8 cellular contexts compared by ENCODE assay signal in genomic region chr10:112950714-112951348, GRCh38. TPM values are rescaled to one million over a fixed set of nuclear protein-coding genes. Genes with fewer than 3 reads are reported as not detected.
DNase-seq lines count a peak whose midpoint lies in the region; ATAC-seq, FAIRE-seq and TF ChIP-seq lines count a peak whose summit lies in the region.

No MANE protein-coding gene starts in this region.

- WGBS in spleen, 5 donors: 0 to 2% (median 1%) methylated on average over 44 to 54 of the region's 54 CpGs

- H3K4me2 ChIP-seq in GM23338: peak overlapping the region; percentile 87
- peak overlapping the region; percentile 75 for H3K4me2 ChIP-seq in PC-9
- peak overlapping the region; percentile 92 for H3K4me2 ChIP-seq in astrocyte (ENCODE audit: low read length)

- H3K27me3 Mint-ChIP-seq in GM23338 (ENCODE audit: insufficient read depth, low read depth, poor library complexity) (peaks cover 11% of the 10 kb centered on the region), astrocyte (ENCODE audit: low read depth, unreplicated experiment) (no peaks in the 10 kb centered on the region)

- H3K9me3 Mint-ChIP-seq in GM23338 (peaks cover 3% of the 10 kb centered on the region; the same call in 1 of the 3 replicates), astrocyte (ENCODE audit: unreplicated experiment) (no peaks in the 10 kb centered on the region)

- H2AFZ ChIP-seq in GM23338 (no peak overlapping the region), PC-9 (no peak overlapping the region), astrocyte (ENCODE audit: low read depth, low read length) (no peak overlapping the region)

- DNase-seq in GM23338 (ENCODE audit: low spot score): peak; percentile 56
- DNase-seq in PC-9: peak in 1 of 2 experiments; percentile 11
- peak; percentile 15 for DNase-seq in astrocyte (ENCODE audit: low read depth)
- peak; percentile 80 for DNase-seq in spleen
- DNase-seq in DMS153 treated with DMSO at 0.1 percent for 48 hours (lab: John Stamatoyannopoulos, UW; ENCODE audit: unreplicated experiment): no peak
- no peak for DNase-seq in islet precursor cell

- ATAC-seq in GM23338: no peak
- ATAC-seq in HG03280 (IDR thresholded peaks at IDR 0.05; ENCODE audit: unreplicated experiment): no peak

- no peak for TF ChIP-seq POLR2A in spleen (IDR thresholded peaks at IDR 0.05)

- no peak for FAIRE-seq in astrocyte (lab: Jason Lieb, UNC)

- H3K79me2 ChIP-seq in GM23338 (replicated peaks; ENCODE audit: insufficient read depth) (peaks cover 50% of the 10 kb centered on the region), PC-9 (ENCODE audit: low read depth) (peaks cover 48% of the 10 kb centered on the region), astrocyte (ENCODE audit: insufficient read depth, low read length) (peaks cover 47% of the 10 kb centered on the region)

- H3K4me1 Mint-ChIP-seq in GM23338: peaks cover 53% of the 10 kb centered on the region
- H3K4me1 Mint-ChIP-seq in astrocyte (ENCODE audit: low read depth, unreplicated experiment): peaks cover 10% of the 10 kb centered on the region

- H3K27me3 ChIP-seq in GM23338 (ENCODE audit: insufficient read depth): no peaks in the 10 kb centered on the region
- no peaks in the 10 kb centered on the region for H3K27me3 ChIP-seq in PC-9 (ENCODE audit: insufficient read depth, low read depth)
- H3K27me3 ChIP-seq in astrocyte (ENCODE audit: insufficient read depth, low read length): no peaks in the 10 kb centered on the region
- H3K27me3 ChIP-seq in spleen (replicated peaks in 1 of 7): peaks cover 0 to 55% (median 15%) of the 10 kb centered on the region in 7 donors

- H3K9me3 ChIP-seq in PC-9 (ENCODE audit: insufficient read depth, low read depth) (no peaks in the 10 kb centered on the region), astrocyte (ENCODE audit: insufficient read depth, low read depth, low read length) (no peaks in the 10 kb centered on the region), iPS-18c (ENCODE audit: control insufficient read depth, insufficient read depth, low read length) (no peaks in the 10 kb centered on the region), spleen (no peaks in the 10 kb centered on the region)

- TSS peak; percentile 25 for BruUV-seq in PC-9 (replicated peaks; lab: Mats Ljungman, UMichigan)

- H3K4me1 ChIP-seq in GM23338 (ENCODE audit: insufficient read depth) (peaks cover 46% of the 10 kb centered on the region), PC-9 (replicated peaks; ENCODE audit: insufficient read depth) (peaks cover 28% of the 10 kb centered on the region), astrocyte (ENCODE audit: insufficient read depth, low read length) (peaks cover 23% of the 10 kb centered on the region), spleen (peaks cover 6 to 76% (median 39%) of the 10 kb centered on the region in 6 donors)

- POLR2A ChIA-PET in PC-9 (lab: Charles Lee; ENCODE audit: unreplicated experiment): interaction anchor here (0.8 kb wide), 1 partner anchor 454 kb away, joined by 9 read pairs; no protein-coding TSS in a partner anchor

- peaks cover 27% of the 10 kb centered on the region for H3K36me3 Mint-ChIP-seq in GM23338 (ENCODE audit: low read depth)
- peaks cover 10% of the 10 kb centered on the region for H3K36me3 Mint-ChIP-seq in astrocyte (ENCODE audit: low read depth, unreplicated experiment)

- H4K20me1 ChIP-seq in GM23338 (replicated peaks; ENCODE audit: insufficient read depth) (no peaks in the 10 kb centered on the region), PC-9 (ENCODE audit: insufficient read depth) (no peaks in the 10 kb centered on the region), astrocyte (ENCODE audit: insufficient read depth, low read length) (peaks cover 4% of the 10 kb centered on the region)

- TF ChIP-seq CTCF in GM23338 (conservative IDR thresholded peaks at IDR 0.05; ENCODE audit: low read depth in 2 of 2): no peak
- no peak for TF ChIP-seq CTCF in PC-9 (conservative IDR thresholded peaks at IDR 0.05)
- no peak for TF ChIP-seq CTCF in astrocyte (IDR thresholded peaks at IDR 0.05; ENCODE audit: insufficient read depth, low read depth, low read length)
- TF ChIP-seq CTCF in spleen (IDR thresholded peaks at IDR 0.05 in 8 of 11, conservative IDR thresholded peaks at IDR 0.05 in 3 of 11): no peak

- intact Hi-C loops in PC-9 (cut with micrococcal nuclease; ENCODE audit: unreplicated experiment): loop anchor here (1.0 to 10.0 kb wide), 6 partner anchors 136 to 474 kb away; no protein-coding TSS in a partner anchor
- intact Hi-C loops in spleen (cut with DNase I; ENCODE audit: low total_unique reads): no loop called here

- H3K36me3 ChIP-seq in GM23338 (ENCODE audit: insufficient read depth) (no peaks in the 10 kb centered on the region), PC-9 (ENCODE audit: low read depth) (no peaks in the 10 kb centered on the region), astrocyte (ENCODE audit: insufficient read depth, low read length) (no peaks in the 10 kb centered on the region), spleen (no peaks in the 10 kb centered on the region)

- peak overlapping the region; percentile 97 for H3K9ac ChIP-seq in astrocyte (ENCODE audit: low read length)

- H3K27ac ChIP-seq in GM23338 (ENCODE audit: low read depth) (peak overlapping the region; percentile 92), PC-9 (peak overlapping the region; percentile 69), astrocyte (ENCODE audit: low read depth, low read length) (peak overlapping the region; percentile 83), spleen (peak overlapping the region; percentile 48 to 91 (median 86))

- H3K4me3 Mint-ChIP-seq in GM23338: peak overlapping the region; percentile 99
- peak overlapping the region; percentile 99 for H3K4me3 Mint-ChIP-seq in astrocyte (ENCODE audit: unreplicated experiment)

- H3F3A ChIP-seq in GM23338 (replicated peaks; ENCODE audit: low read depth): no peaks in the 10 kb centered on the region; the same call in 1 of the 2 replicates
- peaks cover 10% of the 10 kb centered on the region; the same call in 1 of the 2 replicates for H3F3A ChIP-seq in PC-9 (ENCODE audit: insufficient read depth, low read depth)

- CTCF ChIA-PET in PC-9 (lab: Charles Lee): no interaction called here

- H3K4me3 ChIP-seq in GM23338: peak overlapping the region; percentile 83
- peak overlapping the region; percentile 75 for H3K4me3 ChIP-seq in PC-9
- H3K4me3 ChIP-seq in astrocyte (ENCODE audit: insufficient read depth, low read depth, low read length): peak overlapping the region; percentile 82
- peak overlapping the region; percentile 84 for H3K4me3 ChIP-seq in iPS-18c (ENCODE audit: insufficient read depth, low read depth, low read length)
- H3K4me3 ChIP-seq in spleen: peak overlapping the region; percentile 41 to 88 (median 64)

- H3K9me2 ChIP-seq in GM23338 (ENCODE audit: insufficient read depth) (no peaks in the 10 kb centered on the region), PC-9 (ENCODE audit: insufficient read depth) (no peaks in the 10 kb centered on the region)

- H3K27ac Mint-ChIP-seq in GM23338 (peak overlapping the region; percentile 98), astrocyte (ENCODE audit: unreplicated experiment) (peak overlapping the region; percentile 97)

TF ChIP-seq in GM23338, 12 proteins besides CTCF, POLR2A, EP300 and RAD21 (continues in another document):
- TF ChIP-seq STAT1 (IDR thresholded peaks at IDR 0.05; ENCODE audit: unreplicated experiment) (no peak), NANOG (IDR thresholded peaks at IDR 0.05; ENCODE audit: borderline replicate concordance) (no peak), REST (IDR thresholded peaks at IDR 0.05; ENCODE audit: unreplicated experiment) (no peak), ETS1 (IDR thresholded peaks at IDR 0.05) (no peak), CREB1 (CRISPR knock-in tag; IDR thresholded peaks at IDR 0.05; ENCODE audit: low read depth) (no peak), ZNF331 (CRISPR knock-in tag; IDR thresholded peaks at IDR 0.05; ENCODE audit: low read depth) (no peak), ZNF114 (CRISPR knock-in tag; IDR thresholded peaks at IDR 0.05) (no peak), JUNB (IDR thresholded peaks at IDR 0.05; ENCODE audit: unreplicated experiment) (no peak)

RNA-seq across cellular contexts. Expression of gene TCF7L2, which starts 0.8 kb away (rescaled TPM):
- total RNA-seq in GM23338 (2014; rRNA removed; shearing (Covaris generic)): 27.0 and 32.2 TPM in 2 replicates
- 80.8 and 89.7 TPM in 2 replicates for polyA plus RNA-seq in GM23338 (2016; fragmentation: Nextera tagmentation; extraction: Ambion mirVana)
- 9.9 and 14.8 TPM in 2 replicates for total RNA-seq in PC-9 (2021)
- total RNA-seq in astrocyte: 52.1 and 52.4 TPM in 2 replicates
- total RNA-seq in spleen: 10 to 100 TPM; 19.5 to 85.6 (median 40.1) TPM
- 10 to 100 TPM in 1 of 3 donors, 1 to 10 TPM in 2; 4.6 to 11.4 (median 6.0) TPM for polyA plus RNA-seq in spleen

Comparison
In these comparisons a context has a peak if more than half of its experiments do, and no peak if none do; other contexts are left out.
1. DNase-seq: peak in GM23338 (single experiment), astrocyte (single experiment) and spleen (single experiment); none in DMS153 treated with DMSO at 0.1 percent for 48 hours (single experiment) and islet precursor cell (single experiment).
2. Peak in every context shown above with its lines, with median percentiles within 50 percentile points of each other: H3K27ac ChIP-seq, H3K4me2 ChIP-seq and H3K4me3 ChIP-seq.